In the genomic region with DNA sequence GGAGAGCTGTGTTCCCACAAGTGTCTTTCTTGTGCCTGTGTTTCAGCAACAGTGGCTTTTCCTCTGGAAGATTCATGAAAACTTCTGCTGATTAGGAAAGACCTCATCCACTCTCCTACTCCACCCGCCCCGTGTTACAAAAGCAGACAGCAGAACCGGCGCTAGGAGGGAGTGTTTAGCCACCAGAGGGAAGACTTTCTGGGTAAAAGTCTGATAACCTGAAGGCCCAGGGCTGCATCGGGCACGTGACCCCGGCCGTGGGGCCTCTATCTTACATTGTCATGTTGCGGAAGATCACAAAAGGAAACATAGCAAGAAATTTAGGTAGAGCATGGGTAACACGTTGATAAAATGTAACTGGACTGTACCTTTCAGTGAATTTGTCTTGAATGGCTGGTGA, we compare ENCODE assay signal across 11 cellular contexts. TPM values are rescaled to one million over a fixed set of nuclear protein-coding genes. Genes with fewer than 3 reads are reported as not detected.
DNase-seq lines count a peak whose midpoint lies in the region; ATAC-seq and TF ChIP-seq lines count a peak whose summit lies in the region.
"Had no signal": no experiment of that assay in that cellular context is flagged by ENCODE, and none has a peak within 500 bp of the region (broad histone marks: within the 10 kb centered on the region; RNA-seq: fewer than 3 reads in every experiment).

No MANE protein-coding gene starts in this region.

- peak; percentile 66 for DNase-seq in Daoy (ENCODE audit: low read depth)
- DNase-seq in HT1080 (ENCODE audit: low read depth), result peak; percentile 35
- DNase-seq in WTC11 (ENCODE audit: low spot score), result peak; percentile 63
- DNase-seq in lung microvascular endothelial cell (ENCODE audit: low read depth in 2 of 2), result peak; percentile 5 to 17
- DNase-seq in GOT3 (lab: John Stamatoyannopoulos, UW), result no peak
- DNase-seq in SKM-1 (lab: John Stamatoyannopoulos, UW; ENCODE audit: unreplicated experiment), result no peak
- no peak for DNase-seq in activated CD8-positive, alpha-beta memory T cell treated with anti-CD3 and anti-CD28 coated beads, Interleukin-2, amount 50 U/mL, for 4 hours
- DNase-seq: posterior cingulate gyrus had no signal

- POLR2A ChIA-PET in WTC11 (lab: Charles Lee), result no interaction called here

- H3K27ac Mint-ChIP-seq in WTC11, result no peak overlapping the region

- CTCF ChIA-PET in WTC11 (lab: Charles Lee), result no interaction called here

- peaks cover 9% of the 10 kb centered on the region for H3K9me3 Mint-ChIP-seq in WTC11
- H3K9me3 Mint-ChIP-seq: central memory CD8-positive, alpha-beta T cell had no signal

- no peak overlapping the region for H3K4me3 Mint-ChIP-seq in WTC11
- H3K4me3 Mint-ChIP-seq: central memory CD8-positive, alpha-beta T cell had no signal

- peaks cover 16% of the 10 kb centered on the region for H3K27me3 Mint-ChIP-seq in WTC11 (ENCODE audit: low read depth)

- ATAC-seq in WTC11, result peak; percentile 98
- ATAC-seq in HG03521 (IDR thresholded peaks at IDR 0.05; ENCODE audit: unreplicated experiment), result no peak

- no peaks in the 10 kb centered on the region for H3K36me3 Mint-ChIP-seq in WTC11

- no peak for TF ChIP-seq CTCF in WTC11 (IDR thresholded peaks at IDR 0.05)

- no peaks in the 10 kb centered on the region for H3K4me1 Mint-ChIP-seq in WTC11
- H3K4me1 Mint-ChIP-seq: central memory CD8-positive, alpha-beta T cell had no signal

TF ChIP-seq in WTC11, 78 proteins besides CTCF, POLR2A, EP300 and RAD21:
- TF ChIP-seq GABPB1 (CRISPR knock-in tag; IDR thresholded peaks at IDR 0.05) (no peak), USF1 (CRISPR knock-in tag; IDR thresholded peaks at IDR 0.05) (peak; percentile 94), ATF2 (CRISPR knock-in tag; IDR thresholded peaks at IDR 0.05; ENCODE audit: borderline replicate concordance, low read depth) (no peak), ZNF281 (CRISPR knock-in tag; IDR thresholded peaks at IDR 0.05) (no peak)
- TF ChIP-seq, protein P1, sequence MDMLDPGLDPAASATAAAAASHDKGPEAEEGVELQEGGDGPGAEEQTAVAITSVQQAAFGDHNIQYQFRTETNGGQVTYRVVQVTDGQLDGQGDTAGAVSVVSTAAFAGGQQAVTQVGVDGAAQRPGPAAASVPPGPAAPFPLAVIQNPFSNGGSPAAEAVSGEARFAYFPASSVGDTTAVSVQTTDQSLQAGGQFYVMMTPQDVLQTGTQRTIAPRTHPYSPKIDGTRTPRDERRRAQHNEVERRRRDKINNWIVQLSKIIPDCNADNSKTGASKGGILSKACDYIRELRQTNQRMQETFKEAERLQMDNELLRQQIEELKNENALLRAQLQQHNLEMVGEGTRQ (CRISPR knock-in tag; IDR thresholded peaks at IDR 0.05), result peak; percentile 94

RNA-seq across cellular contexts. Expression of gene DMRT2, which starts 32.0 kb away (rescaled TPM):
- total RNA-seq in Daoy (2014; rRNA removed; shearing (Covaris generic)), result 14.4 and 15.4 TPM in 2 replicates
- not detected in 2 replicates for total RNA-seq in HT1080 (2014; rRNA removed; shearing (Covaris generic))
- polyA plus RNA-seq in HT1080 (2015; cell fraction: cytosol; rRNA removed), result not detected in 2 replicates
- polyA plus RNA-seq in HT1080 (2015; cell fraction: nucleus; rRNA removed), result not detected in 2 replicates
- total RNA-seq in WTC11 (2021) (not detected in 3 replicates), lung microvascular endothelial cell (not detected in 2 replicates)

RNA-seq across cellular contexts. Expression of gene DMRT3, which starts 41.7 kb away (rescaled TPM):
- not detected in 2 replicates for total RNA-seq in Daoy (2014; rRNA removed; shearing (Covaris generic))
- total RNA-seq in HT1080 (2014; rRNA removed; shearing (Covaris generic)), result not detected in 2 replicates
- not detected in 2 replicates for polyA plus RNA-seq in HT1080 (2015; cell fraction: cytosol; rRNA removed)
- polyA plus RNA-seq in HT1080 (2015; cell fraction: nucleus; rRNA removed), result not detected in 2 replicates
- total RNA-seq in WTC11 (2021) (not detected in 3 replicates), lung microvascular endothelial cell (not detected in 2 replicates)
- total RNA-seq: SJCRH30 had no signal

Comparison
In these comparisons a context has a peak if more than half of its experiments do, and no peak if none do; other contexts are left out.
1. DNase-seq: peak in Daoy (single experiment), HT1080 (single experiment), WTC11 (single experiment) and lung microvascular endothelial cell (2 of 2); none in GOT3 (single experiment), SKM-1 (single experiment) and activated CD8-positive, alpha-beta memory T cell treated with anti-CD3 and anti-CD28 coated beads, Interleukin-2, amount 50 U/mL, for 4 hours (single experiment).
2. RNA of gene DMRT2, which starts 32.0 kb away (total RNA-seq): 14.4 to 15.4 TPM in Daoy; not detected in HT1080, not detected in WTC11 and not detected in lung microvascular endothelial cell; every median in the first group is over 10 times any median in the second.